ENCODE assay signal across 8 cellular contexts in the genomic region with DNA sequence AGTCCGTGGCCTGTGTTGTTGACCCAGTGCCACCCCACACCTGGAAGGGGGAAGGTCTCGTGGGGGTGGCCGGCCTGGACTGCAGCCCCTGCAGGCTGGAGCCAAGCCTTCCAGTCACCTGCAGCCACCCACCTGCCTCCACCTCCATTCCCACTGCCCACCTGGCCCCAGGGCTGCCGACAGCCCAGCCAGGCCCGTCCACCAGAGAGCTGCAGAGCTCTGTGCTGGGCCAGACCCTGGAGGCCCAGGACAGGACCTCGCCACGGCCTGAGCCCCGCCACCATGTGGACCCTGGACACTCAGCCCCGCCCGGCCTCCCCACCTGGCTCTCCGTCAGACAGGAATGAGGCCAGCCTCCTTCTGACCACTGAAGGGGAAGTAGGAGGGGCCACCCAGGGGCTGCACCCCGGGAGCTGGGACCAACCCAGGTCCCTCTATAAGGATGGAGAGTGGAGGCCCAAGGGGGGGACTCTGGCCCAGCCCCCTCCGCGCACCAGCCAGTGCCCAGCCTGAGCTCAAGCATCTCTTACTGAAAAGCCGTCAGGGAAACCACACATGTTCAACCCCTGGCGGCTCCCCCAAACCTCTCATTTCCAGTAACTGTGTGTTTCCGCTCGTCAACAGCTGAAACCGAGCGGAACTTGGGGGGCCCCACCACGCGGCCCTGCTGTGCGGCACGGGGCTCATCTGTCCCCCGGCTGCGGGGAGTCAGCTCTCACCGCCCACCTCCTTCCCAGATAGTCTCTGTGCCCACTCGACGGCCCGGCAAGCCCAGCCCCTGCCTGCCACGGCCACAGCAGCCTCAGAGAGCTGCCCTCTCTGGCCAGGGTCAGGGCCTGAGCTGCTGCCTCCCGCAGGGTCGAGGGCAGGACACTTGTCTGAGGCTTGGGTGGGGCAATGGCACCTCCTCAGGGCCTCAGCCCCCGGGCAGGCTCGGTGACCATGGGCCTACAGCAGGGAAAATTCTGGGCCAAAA. TPM values are rescaled to one million over a fixed set of nuclear protein-coding genes. Genes with fewer than 3 reads are reported as not detected.
A peak's percentile ranks its signal among the peaks of the same experiment; 100 is the strongest.
DNase-seq lines count a peak whose midpoint lies in the region; TF ChIP-seq lines count a peak whose summit lies in the region.

No MANE protein-coding gene starts in this region.

- intact Hi-C loops in sigmoid colon (cut with DNase I), result no loop called here
- intact Hi-C loops in tibial artery (cut with DNase I; ENCODE audit: low total_unique reads), result loop anchor here (5.0 kb wide), 1 partner anchor 41 kb away; no protein-coding TSS in a partner anchor

- WGBS in sigmoid colon, 2 donors, result 20 to 24% methylated on average over 35 of the region's 35 CpGs

- TF ChIP-seq CTCF in sigmoid colon (IDR thresholded peaks at IDR 0.05), result no peak
- TF ChIP-seq CTCF in tibial artery (IDR thresholded peaks at IDR 0.05), result no peak

- TF ChIP-seq POLR2A in sigmoid colon (IDR thresholded peaks at IDR 0.05), result no peak

- H3K4me3 ChIP-seq in BLaER1, result peak overlapping the region; percentile 45
- no peak overlapping the region for H3K4me3 ChIP-seq in sigmoid colon
- no peak overlapping the region for H3K4me3 ChIP-seq in tibial artery

- H4K20me1 ChIP-seq in BLaER1, result peaks cover 96% of the 10 kb centered on the region

- peaks cover 19% of the 10 kb centered on the region for H3K36me3 ChIP-seq in BLaER1
- peaks cover 0 to 23% (median 10%) of the 10 kb centered on the region in 4 donors for H3K36me3 ChIP-seq in sigmoid colon
- peaks cover 0 to 24% (median 14%) of the 10 kb centered on the region in 3 donors for H3K36me3 ChIP-seq in tibial artery

- H3K27me3 ChIP-seq in BLaER1 (no peaks in the 10 kb centered on the region), sigmoid colon (no peaks in the 10 kb centered on the region), tibial artery (no peaks in the 10 kb centered on the region)

- H3K4me1 ChIP-seq in BLaER1 (peaks cover 93% of the 10 kb centered on the region), sigmoid colon (peaks cover 0 to 92% (median 89%) of the 10 kb centered on the region in 4 donors), tibial artery (peaks cover 0 to 67% (median 39%) of the 10 kb centered on the region in 4 donors)

- H3K27ac ChIP-seq in BLaER1 (peak overlapping the region; percentile 59), sigmoid colon (peak overlapping the region; percentile 32 to 84 (median 68)), tibial artery (no peak overlapping the region)

- peak overlapping the region; percentile 54; the same call in 1 of the 2 replicates for H3K9ac ChIP-seq in BLaER1

- peak overlapping the region; percentile 96 for H3K4me2 ChIP-seq in BLaER1

- DNase-seq in T-helper 2 cell (peak in 4 of 5 experiments; percentile 31 to 91 (median 61)), sigmoid colon (no peak), NOMO-1 treated with DMSO at 0.1 percent for 48 hours (lab: John Stamatoyannopoulos, UW; ENCODE audit: unreplicated experiment) (no peak), NCI-H2171 treated with DMSO at 0.1 percent for 48 hours (lab: John Stamatoyannopoulos, UW) (no peak), tibial artery (no peak), NCI-H2227 (lab: John Stamatoyannopoulos, UW; ENCODE audit: unreplicated experiment) (no peak)
- peak; percentile 49 for DNase-seq in activated naive CD8-positive, alpha-beta T cell treated with anti-CD3 and anti-CD28 coated beads, Interleukin-2, amount 50 U/mL, for 16 hours (ENCODE audit: low read depth, low spot score)

- no peak for TF ChIP-seq EP300 in sigmoid colon (IDR thresholded peaks at IDR 0.05)

- H3K9me3 ChIP-seq in BLaER1, result no peaks in the 10 kb centered on the region
- no peaks in the 10 kb centered on the region for H3K9me3 ChIP-seq in sigmoid colon
- no peaks in the 10 kb centered on the region for H3K9me3 ChIP-seq in tibial artery

RNA-seq across cellular contexts. Expression of a gene that starts 12.8 kb away (rescaled TPM):
- total RNA-seq in sigmoid colon, result 10 to 100 TPM; 16.6 to 36.0 (median 31.8) TPM
- 10 to 100 TPM in 1 of 3 donors, 1 to 10 TPM in 2; 1.8 to 30.8 (median 3.7) TPM for polyA plus RNA-seq in sigmoid colon

RNA-seq across cellular contexts. Expression of a gene that starts 50.2 kb away (rescaled TPM):
- total RNA-seq in sigmoid colon, result 10 to 100 TPM; 22.9 to 33.9 (median 30.2) TPM
- polyA plus RNA-seq in sigmoid colon, result 10 to 100 TPM; 22.8 to 57.0 (median 24.5) TPM

Comparison
In these comparisons a context has a peak if more than half of its experiments do, and no peak if none do; other contexts are left out.
1. H3K27ac ChIP-seq: peak in BLaER1 (single experiment) and sigmoid colon (4 of 4); none in tibial artery (0 of 2).
2. DNase-seq: peak in T-helper 2 cell (4 of 5) and activated naive CD8-positive, alpha-beta T cell treated with anti-CD3 and anti-CD28 coated beads, Interleukin-2, amount 50 U/mL, for 16 hours (single experiment); none in sigmoid colon (single experiment), NOMO-1 treated with DMSO at 0.1 percent for 48 hours (single experiment), NCI-H2171 treated with DMSO at 0.1 percent for 48 hours (single experiment), tibial artery (0 of 2) and NCI-H2227 (single experiment).